Comparison of ENCODE assay signal across 8 cellular contexts in genomic region chr4:173370130-173370476, GRCh38. TPM values are rescaled to one million over a fixed set of nuclear protein-coding genes. Genes with fewer than 3 reads are reported as not detected.
DNase-seq lines count a peak whose midpoint lies in the region; ATAC-seq and TF ChIP-seq lines count a peak whose summit lies in the region.

No MANE protein-coding gene starts in this region.

- TF ChIP-seq RAD21 in liver (IDR thresholded peaks at IDR 0.05) = no peak

- in situ Hi-C loops in brain microvascular endothelial cell (cut with HindIII; ENCODE audit: low pct_ligation_motif_present, low sequenced_read_pairs) = no loop called here

- H3K9me3 ChIP-seq in liver (ENCODE audit: control insufficient read depth in 4 of 4, low read length in 3 of 4) = no peaks in the 10 kb centered on the region

- H3K36me3 ChIP-seq in brain microvascular endothelial cell (replicated peaks) = no peaks in the 10 kb centered on the region
- no peaks in the 10 kb centered on the region for H3K36me3 ChIP-seq in liver (ENCODE audit: control insufficient read depth in 4 of 4, insufficient read depth in 3 of 4, low read depth in 1 of 4, low read length in 3 of 4)

- peaks cover 0 to 7% (median 3%) of the 10 kb centered on the region in 4 donors for H3K4me1 ChIP-seq in liver (ENCODE audit: control insufficient read depth in 4 of 4, insufficient read depth in 4 of 4, low read length in 3 of 4)

- H3K9ac ChIP-seq in liver (ENCODE audit: low read depth in 1 of 2, low read length in 2 of 2) = peak overlapping the region; percentile 83 to 91

- TF ChIP-seq CTCF in GM12864 (IDR thresholded peaks at IDR 0.05; ENCODE audit: low read depth, low read length, missing control alignments) (no peak), brain microvascular endothelial cell (IDR thresholded peaks at IDR 0.05; ENCODE audit: low read depth, low read length, missing control alignments) (no peak), liver (IDR thresholded peaks at IDR 0.05; ENCODE audit: low read depth, low read length, missing input control) (no peak)

- H3K4me3 ChIP-seq in GM12864 (ENCODE audit: low read depth, low read length) (peak overlapping the region; percentile 58), brain microvascular endothelial cell (ENCODE audit: low read depth, low read length) (peak overlapping the region; percentile 86), liver (ENCODE audit: low read depth in 1 of 3, low read length in 3 of 3) (peak overlapping the region; percentile 58 to 85 (median 65))

- DNase-seq in GM12864 (ENCODE audit: low read depth) (no peak), T-helper 1 cell (peak in 4 of 5 donors; percentile 18 to 60 (median 48)), brain microvascular endothelial cell (peak; percentile 53), DMS153 (lab: John Stamatoyannopoulos, UW) (no peak), NCI-H524 treated with DMSO at 0.1 percent for 48 hours (lab: John Stamatoyannopoulos, UW) (no peak)
- DNase-seq in stimulated activated CD8-positive, alpha-beta memory T cell treated with anti-CD3 and anti-CD28 coated beads, Interleukin-2, amount 100 ng/mL, for 1 hour (ENCODE audit: low read depth in 2 of 2) = peak; percentile 28 to 43

- under 1% methylated on average over 14 of the region's 14 CpGs for WGBS in liver

- ATAC-seq in HG02840 (IDR thresholded peaks at IDR 0.05; ENCODE audit: low FRiP score, unreplicated experiment) = peak; percentile 2

- no peaks in the 10 kb centered on the region for H3K27me3 ChIP-seq in brain microvascular endothelial cell (replicated peaks)
- H3K27me3 ChIP-seq in liver (ENCODE audit: control insufficient read depth in 4 of 4, insufficient read depth in 4 of 4, low read length in 3 of 4) = no peaks in the 10 kb centered on the region

- H3K27ac ChIP-seq in brain microvascular endothelial cell (peak overlapping the region; percentile 62), liver (ENCODE audit: low read depth in 1 of 2, low read length in 2 of 2) (peak overlapping the region; percentile 91 to 100)

TF ChIP-seq in liver, 16 proteins besides CTCF, POLR2A, EP300 and RAD21:
- TF ChIP-seq SP1 (IDR thresholded peaks at IDR 0.05) (no peak), REST (IDR thresholded peaks at IDR 0.05) (no peak), FOXA2 (IDR thresholded peaks at IDR 0.05) (no peak), EGR1 (IDR thresholded peaks at IDR 0.05; ENCODE audit: low read depth in 2 of 2) (no peak), GABPA (IDR thresholded peaks at IDR 0.05 in 1 of 2, conservative IDR thresholded peaks at IDR 0.05 in 1 of 2) (no peak), JUND (IDR thresholded peaks at IDR 0.05) (no peak), MAX (IDR thresholded peaks at IDR 0.05) (no peak), ATF3 (IDR thresholded peaks at IDR 0.05) (no peak)
TF ChIP-seq in liver: peak in this region for 0.

RNA-seq across cellular contexts. Expression of gene SAP30, which starts 0.7 kb away (rescaled TPM):
- 1 to 10 TPM; 3.6 to 10.0 TPM for total RNA-seq in liver
- polyA plus RNA-seq in liver = 1 to 10 TPM; 1.3 to 3.7 TPM

RNA-seq across cellular contexts. Expression of gene SCRG1, which starts 28.8 kb away (rescaled TPM):
- under 1 TPM in 1 of 2 donors, not detected in 1; under 0.01 TPM for total RNA-seq in liver
- under 1 TPM; 0.01 to 0.46 TPM for polyA plus RNA-seq in liver

RNA-seq across cellular contexts. Expression of gene HMGB2, which starts 35.9 kb away (rescaled TPM):
- 100 to 1,000 TPM in 1 of 2 donors, 1 to 10 TPM in 1; 7.2 to 271 TPM for total RNA-seq in liver
- polyA plus RNA-seq in liver = 10 to 100 TPM; 12.3 to 21.4 TPM

Comparison
In these comparisons a context has a peak if more than half of its experiments do, and no peak if none do; other contexts are left out.
1. DNase-seq: peak in T-helper 1 cell (4 of 5), brain microvascular endothelial cell (single experiment) and stimulated activated CD8-positive, alpha-beta memory T cell treated with anti-CD3 and anti-CD28 coated beads, Interleukin-2, amount 100 ng/mL, for 1 hour (2 of 2); none in GM12864 (single experiment), DMS153 (single experiment) and NCI-H524 treated with DMSO at 0.1 percent for 48 hours (single experiment).
2. Peak in every context shown above with its lines, with median percentiles within 50 percentile points of each other: H3K4me3 ChIP-seq.